In the genomic region with DNA sequence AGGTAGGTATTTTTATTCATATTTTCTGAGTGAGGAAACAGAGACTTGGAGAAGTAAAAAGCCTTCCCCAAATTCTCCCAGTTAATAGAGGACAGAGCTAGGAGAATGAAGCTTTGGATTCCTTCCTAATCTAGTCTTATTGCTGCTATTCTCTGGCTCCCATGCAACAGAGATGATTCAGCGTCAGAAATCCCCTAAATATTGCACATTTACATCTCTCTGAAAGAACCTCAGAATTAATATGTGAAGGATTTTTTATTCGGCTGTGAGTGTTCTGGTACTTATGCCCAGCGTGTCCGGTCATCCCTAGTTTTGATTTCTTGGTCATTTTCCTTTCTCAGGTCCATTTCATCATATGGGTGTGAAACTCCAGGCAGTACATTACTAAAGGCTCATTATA, we compare ENCODE assay signal across 18 cellular contexts.
A peak's percentile ranks its signal among the peaks of the same experiment; 100 is the strongest.
DNase-seq lines count a peak whose midpoint lies in the region; ATAC-seq and TF ChIP-seq lines count a peak whose summit lies in the region.
"Had no signal": no experiment of that assay in that cellular context is flagged by ENCODE, and none has a peak within 500 bp of the region (broad histone marks: within the 10 kb centered on the region; RNA-seq: fewer than 3 reads in every experiment).

No MANE protein-coding gene starts in this region.

- no peaks in the 10 kb centered on the region for H4K20me1 ChIP-seq in mammary epithelial cell (ENCODE audit: insufficient read depth, low read length)
- H4K20me1 ChIP-seq in smooth muscle cell (ENCODE audit: low read depth) = no peaks in the 10 kb centered on the region
- H4K20me1 ChIP-seq: BLaER1 had no signal

- intact Hi-C loops in mammary epithelial cell (cut with micrococcal nuclease) = no loop called here
- intact Hi-C loops in right lobe of liver (cut with DNase I) = no loop called here

- H3K27ac ChIP-seq in mammary epithelial cell (ENCODE audit: insufficient read depth, low read depth, low read length) = no peak overlapping the region
- no peak overlapping the region for H3K27ac ChIP-seq in smooth muscle cell (ENCODE audit: low read depth)
- no peak overlapping the region for H3K27ac ChIP-seq in right lobe of liver
- H3K27ac ChIP-seq: BLaER1 had no signal

- no peak for ATAC-seq in right lobe of liver
- ATAC-seq: CD8-positive, alpha-beta T cell; GM12878 had no signal

- no peak for TF ChIP-seq CTCF in mammary epithelial cell (conservative IDR thresholded peaks at IDR 0.05 in 1 of 2, IDR thresholded peaks at IDR 0.05 in 1 of 2; ENCODE audit: extremely low read depth in 1 of 2, insufficient read depth in 1 of 2, low read depth in 1 of 2, low read length in 2 of 2)
- no peak for TF ChIP-seq CTCF in fibroblast of the aortic adventitia (IDR thresholded peaks at IDR 0.05; ENCODE audit: insufficient read depth, low read length)
- no peak for TF ChIP-seq CTCF in smooth muscle cell (IDR thresholded peaks at IDR 0.05; ENCODE audit: borderline replicate concordance, insufficient read depth, poor library complexity, severe bottlenecking)
- no peak for TF ChIP-seq CTCF in right lobe of liver (IDR thresholded peaks at IDR 0.05)

- no peak for TF ChIP-seq POLR2A in right lobe of liver (IDR thresholded peaks at IDR 0.05)

- no TSS peak for BruUV-seq in mammary epithelial cell (replicated peaks; lab: Mats Ljungman, UMichigan)

- CTCF ChIA-PET in mammary epithelial cell (lab: Charles Lee; ENCODE audit: low non-redundant PET) = no interaction called here

- H3K4me2 ChIP-seq in mammary epithelial cell (ENCODE audit: insufficient read depth, low read depth, low read length) (no peak overlapping the region), smooth muscle cell (peak overlapping the region; percentile 22)
- H3K4me2 ChIP-seq: BLaER1 had no signal

- no peaks in the 10 kb centered on the region for H3K4me1 ChIP-seq in mammary epithelial cell (ENCODE audit: insufficient read depth, low read length)
- peaks cover 5% of the 10 kb centered on the region for H3K4me1 ChIP-seq in smooth muscle cell (ENCODE audit: low read depth)
- no peaks in the 10 kb centered on the region for H3K4me1 ChIP-seq in right lobe of liver
- H3K4me1 ChIP-seq: BLaER1 had no signal

- no peaks in the 10 kb centered on the region for H3F3A ChIP-seq in smooth muscle cell (ENCODE audit: low read depth)

- DNase-seq in GM03348 (ENCODE audit: low spot score) = peak; percentile 45
- DNase-seq in mammary epithelial cell = peak; percentile 50
- peak; percentile 81 for DNase-seq in fibroblast of the aortic adventitia (ENCODE audit: low read depth)
- no peak for DNase-seq in smooth muscle cell (lab: John Stamatoyannopoulos, UW; ENCODE audit: unreplicated experiment)
- no peak for DNase-seq in ACHN
- DNase-seq in activated CD4-positive, alpha-beta T cell treated with anti-CD3 and anti-CD28 coated beads, Interleukin-2, amount 50 U/mL, for 48 hours = no peak
- no peak for DNase-seq in right lobe of liver
- no peak for DNase-seq in NCI-H510A (lab: John Stamatoyannopoulos, UW)
- DNase-seq: CD8-positive, alpha-beta T cell; DMS79 treated with DMSO at 0.1 percent for 48 hours; GOT3; KBM-7; NCI-H1048; NCI-H2107; NCI-H2227 treated with DMSO at 0.1 percent for 48 hours; NCI-H524 treated with DMSO at 0.1 percent for 48 hours had no signal

- H3K36me3 ChIP-seq in mammary epithelial cell (ENCODE audit: insufficient read depth, low read length) = no peaks in the 10 kb centered on the region
- no peaks in the 10 kb centered on the region for H3K36me3 ChIP-seq in smooth muscle cell (ENCODE audit: low read depth)
- no peaks in the 10 kb centered on the region for H3K36me3 ChIP-seq in right lobe of liver
- H3K36me3 ChIP-seq: BLaER1 had no signal

- in situ Hi-C loops in mammary epithelial cell (cut with MboI; ENCODE audit: low sequenced_read_pairs in 2 of 2) (no loop called here), ACHN (cut with HindIII; ENCODE audit: low pct_ligation_motif_present, low pct_unique_long_range_greater_than_20kb, low sequenced_read_pairs) (no loop called here)

- H3K4me3 ChIP-seq in mammary epithelial cell (replicated peaks in 1 of 3; ENCODE audit: insufficient read depth in 1 of 3, low read depth in 2 of 3, low read length in 3 of 3) (no peak overlapping the region), fibroblast of the aortic adventitia (ENCODE audit: low read depth, low read length) (no peak overlapping the region), smooth muscle cell (no peak overlapping the region), right lobe of liver (no peak overlapping the region)
- H3K4me3 ChIP-seq: BLaER1, GM12878 had no signal

- no peaks in the 10 kb centered on the region for H3K9me3 ChIP-seq in mammary epithelial cell (replicated peaks; ENCODE audit: insufficient read depth, low read length)
- no peaks in the 10 kb centered on the region for H3K9me3 ChIP-seq in smooth muscle cell (replicated peaks; ENCODE audit: low read depth)
- H3K9me3 ChIP-seq in right lobe of liver = no peaks in the 10 kb centered on the region
- H3K9me3 ChIP-seq: BLaER1 had no signal

- H2AFZ ChIP-seq in mammary epithelial cell (ENCODE audit: low read depth, low read length) = no peak overlapping the region
- no peak overlapping the region for H2AFZ ChIP-seq in smooth muscle cell (ENCODE audit: low read depth)

- H3K9ac ChIP-seq in mammary epithelial cell (ENCODE audit: insufficient read depth, low read length) = no peak overlapping the region
- no peak overlapping the region for H3K9ac ChIP-seq in smooth muscle cell (ENCODE audit: low read depth)
- H3K9ac ChIP-seq: BLaER1 had no signal

- dilution Hi-C loops in mammary epithelial cell (cut with HindIII; ENCODE audit: low sequenced_read_pairs) = no loop called here

- 21% methylated on average over 4 of the region's 4 CpGs for WGBS in mammary epithelial cell (ENCODE audit: low coverage, missing lambda C conversion rate)
- 74% methylated on average over 4 of the region's 4 CpGs for WGBS in smooth muscle cell (ENCODE audit: low lambda C conversion rate)
- 54% methylated on average over 4 of the region's 4 CpGs for WGBS in right lobe of liver (ENCODE audit: insufficient coverage, low coverage, low lambda C conversion rate, missing lambda C conversion rate)

- H3K79me2 ChIP-seq in mammary epithelial cell (ENCODE audit: insufficient read depth, low read length) (no peaks in the 10 kb centered on the region), smooth muscle cell (ENCODE audit: low read depth) (no peaks in the 10 kb centered on the region)

- no peaks in the 10 kb centered on the region for H3K27me3 ChIP-seq in mammary epithelial cell (ENCODE audit: insufficient read depth, low read length)
- H3K27me3 ChIP-seq in smooth muscle cell (ENCODE audit: low read depth) = no peaks in the 10 kb centered on the region
- H3K27me3 ChIP-seq in right lobe of liver = no peaks in the 10 kb centered on the region
- H3K27me3 ChIP-seq: BLaER1 had no signal

Comparison
In these comparisons a context has a peak if more than half of its experiments do, and no peak if none do; other contexts are left out.
1. DNase-seq: peak in GM03348 (single experiment), mammary epithelial cell (single experiment) and fibroblast of the aortic adventitia (single experiment); none in smooth muscle cell (single experiment), ACHN (single experiment), activated CD4-positive, alpha-beta T cell treated with anti-CD3 and anti-CD28 coated beads, Interleukin-2, amount 50 U/mL, for 48 hours (0 of 2), right lobe of liver (0 of 3) and NCI-H510A (single experiment).